Comparison of ENCODE assay signal across 10 cellular contexts in genomic region chr13:20585371-20585770, GRCh38.
"Had no signal": no experiment of that assay in that cellular context is flagged by ENCODE, and none has a peak within 500 bp of the region (broad histone marks: within the 10 kb centered on the region; RNA-seq: fewer than 3 reads in every experiment).

No MANE protein-coding gene starts in this region.

- ATAC-seq: GM23338, HCT116, K562 had no signal

- H3K27ac Mint-ChIP-seq: GM23338, HFFc6 had no signal

- DNase-seq: H7, HFFc6, IMR-90, KG1 had no signal

- H3K4me1 ChIP-seq: HAP-1 had no signal

- H3K27ac ChIP-seq: HL-60 had no signal

- H3K4me1 Mint-ChIP-seq: GM23338 had no signal

- H3K4me3 Mint-ChIP-seq: GM23338, HFFc6 had no signal

- H3K9me3 ChIP-seq: HAP-1 had no signal

- FAIRE-seq: H1, K562 had no signal

- H3K4me3 ChIP-seq: GM23338, HAP-1, K562 had no signal
